19 cellular contexts compared by ENCODE assay signal in the genomic region with DNA sequence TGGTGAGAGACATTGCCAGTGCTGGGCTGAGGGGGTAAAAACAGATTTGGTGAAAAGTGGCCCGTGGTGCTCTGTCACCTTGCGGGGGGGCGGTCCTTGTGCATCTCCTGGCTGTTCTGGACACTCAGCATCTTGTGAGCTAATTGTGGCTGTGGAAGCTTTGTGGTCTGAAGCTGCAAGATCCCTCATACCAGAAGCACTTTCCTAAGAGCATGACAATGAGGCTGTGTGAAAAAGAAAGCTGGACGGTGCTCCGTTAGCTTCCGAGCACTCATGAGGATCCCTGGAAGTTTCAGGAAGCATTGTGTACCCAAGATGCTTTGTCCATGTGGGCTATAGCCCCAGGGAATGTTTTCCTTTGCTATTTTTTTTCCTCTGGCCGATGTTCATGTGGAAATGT.
DNase-seq lines count a peak whose midpoint lies in the region; ATAC-seq and TF ChIP-seq lines count a peak whose summit lies in the region.
"Had no signal": no experiment of that assay in that cellular context is flagged by ENCODE, and none has a peak within 500 bp of the region (broad histone marks: within the 10 kb centered on the region; RNA-seq: fewer than 3 reads in every experiment).

No MANE protein-coding gene starts in this region.

- H3K4me3 ChIP-seq in dorsolateral prefrontal cortex = no peak overlapping the region
- no peak overlapping the region for H3K4me3 ChIP-seq in GM23338
- no peak overlapping the region for H3K4me3 ChIP-seq in mammary epithelial cell (replicated peaks in 1 of 3; ENCODE audit: insufficient read depth in 1 of 3, low read depth in 2 of 3, low read length in 3 of 3)
- H3K4me3 ChIP-seq: MG63 had no signal

- no peak for ATAC-seq in activated naive CD4-positive, alpha-beta T cell treated with anti-CD3 and anti-CD28 coated beads, Interleukin-2, amount 50 U/mL, for 72 hours
- no peak for ATAC-seq in stimulated activated naive CD8-positive, alpha-beta T cell treated with anti-CD3 and anti-CD28 coated beads, Interleukin-15, amount 100 ng/mL, for 72 hours
- no peak for ATAC-seq in GM23338

- H3K36me3 ChIP-seq in GM23338 (ENCODE audit: insufficient read depth) (peaks cover 5% of the 10 kb centered on the region; the same call in 1 of the 2 replicates), mammary epithelial cell (ENCODE audit: insufficient read depth, low read length) (no peaks in the 10 kb centered on the region)
- H3K36me3 ChIP-seq: MG63 had no signal

- H3K27me3 ChIP-seq in dorsolateral prefrontal cortex (no peaks in the 10 kb centered on the region), GM23338 (ENCODE audit: insufficient read depth) (no peaks in the 10 kb centered on the region), mammary epithelial cell (ENCODE audit: insufficient read depth, low read length) (no peaks in the 10 kb centered on the region)
- H3K27me3 ChIP-seq: MG63 had no signal

- intact Hi-C loops in activated T-helper 2 cell treated with anti-CD3 and anti-CD28 coated beads, Interferon-gamma antibody, Interleukin-2, Interleukin-4, amounts not matched to agents 10 μg/mL and 5 μg/mL and 100 μg/mL, durations not matched to agents 14 hours and 24 hours and 36 hours (cut with micrococcal nuclease) = loop anchor here (1.0 to 2.0 kb wide), 3 partner anchors 22 to 75 kb away; a partner anchor contains a TSS
- intact Hi-C loops in dorsolateral prefrontal cortex (cut with DNase I) (loop anchor here in 1 of 2 donors (10.0 kb wide), 1 partner anchor 155 kb away; no protein-coding TSS in a partner anchor), mammary epithelial cell (cut with micrococcal nuclease) (no loop called here)

- H3F3A ChIP-seq in GM23338 (replicated peaks; ENCODE audit: low read depth) = no peaks in the 10 kb centered on the region

- dilution Hi-C loops in mammary epithelial cell (cut with HindIII; ENCODE audit: low sequenced_read_pairs) = loop anchor here (5.0 kb wide), 1 partner anchor 72 kb away; a partner anchor contains a TSS

- H3K79me2 ChIP-seq in GM23338 (replicated peaks; ENCODE audit: insufficient read depth) (no peaks in the 10 kb centered on the region; the same call in 1 of the 2 replicates), mammary epithelial cell (ENCODE audit: insufficient read depth, low read length) (no peaks in the 10 kb centered on the region)

- no TSS peak for BruUV-seq in mammary epithelial cell (replicated peaks; lab: Mats Ljungman, UMichigan)

- TF ChIP-seq CTCF in dorsolateral prefrontal cortex (IDR thresholded peaks at IDR 0.05 in 54 of 56, conservative IDR thresholded peaks at IDR 0.05 in 2 of 56; ENCODE audit: low read depth in 1 of 56, partially characterized antibody in 56 of 56) = no peak
- no peak for TF ChIP-seq CTCF in GM23338 (conservative IDR thresholded peaks at IDR 0.05; ENCODE audit: low read depth in 2 of 2)
- no peak for TF ChIP-seq CTCF in mammary epithelial cell (conservative IDR thresholded peaks at IDR 0.05 in 1 of 2, IDR thresholded peaks at IDR 0.05 in 1 of 2; ENCODE audit: extremely low read depth in 1 of 2, insufficient read depth in 1 of 2, low read depth in 1 of 2, low read length in 2 of 2)

- H3K27ac ChIP-seq in dorsolateral prefrontal cortex (peak overlapping the region in 32 of 59 donors; percentile 13 to 91 (median 69)), GM23338 (ENCODE audit: low read depth) (no peak overlapping the region), mammary epithelial cell (ENCODE audit: insufficient read depth, low read depth, low read length) (no peak overlapping the region)
- H3K27ac ChIP-seq: HL-60 had no signal

- CTCF ChIA-PET in mammary epithelial cell (lab: Charles Lee; ENCODE audit: low non-redundant PET) = no interaction called here

- no peak overlapping the region for H3K4me3 Mint-ChIP-seq in activated T-helper 2 cell treated with anti-CD3 and anti-CD28 coated beads, Interferon-gamma antibody, Interleukin-2, Interleukin-4, amounts not matched to agents 10 μg/mL and 5 μg/mL and 100 μg/mL, durations not matched to agents 14 hours and 24 hours and 36 hours (ENCODE audit: low read depth)
- peak overlapping the region; percentile 27 to 69 for H3K4me3 Mint-ChIP-seq in stimulated activated naive CD8-positive, alpha-beta T cell treated with anti-CD3 and anti-CD28 coated beads, Interleukin-15, amount 100 ng/mL, for 72 hours
- H3K4me3 Mint-ChIP-seq in GM23338 = no peak overlapping the region
- H3K4me3 Mint-ChIP-seq: IgD-negative memory B cell had no signal

- peaks cover 40% of the 10 kb centered on the region for H3K4me1 Mint-ChIP-seq in activated T-helper 2 cell treated with anti-CD3 and anti-CD28 coated beads, Interferon-gamma antibody, Interleukin-2, Interleukin-4, amounts not matched to agents 10 μg/mL and 5 μg/mL and 100 μg/mL, durations not matched to agents 14 hours and 24 hours and 36 hours (ENCODE audit: low read depth)
- H3K4me1 Mint-ChIP-seq in stimulated activated naive CD8-positive, alpha-beta T cell treated with anti-CD3 and anti-CD28 coated beads, Interleukin-15, amount 100 ng/mL, for 72 hours = peaks cover 47% of the 10 kb centered on the region
- no peaks in the 10 kb centered on the region for H3K4me1 Mint-ChIP-seq in GM23338

- no peak overlapping the region for H3K9ac ChIP-seq in mammary epithelial cell (ENCODE audit: insufficient read depth, low read length)

- H2AFZ ChIP-seq in GM23338 (no peak overlapping the region), mammary epithelial cell (ENCODE audit: low read depth, low read length) (no peak overlapping the region)

- H3K27ac Mint-ChIP-seq in activated naive CD4-positive, alpha-beta T cell treated with anti-CD3 and anti-CD28 coated beads, Interleukin-2, amount 50 U/mL, for 72 hours = peak overlapping the region; percentile 48 to 77
- H3K27ac Mint-ChIP-seq in activated T-helper 2 cell treated with anti-CD3 and anti-CD28 coated beads, Interferon-gamma antibody, Interleukin-2, Interleukin-4, amounts not matched to agents 10 μg/mL and 5 μg/mL and 100 μg/mL, durations not matched to agents 14 hours and 24 hours and 36 hours = peak overlapping the region; percentile 97
- H3K27ac Mint-ChIP-seq in stimulated activated naive CD8-positive, alpha-beta T cell treated with anti-CD3 and anti-CD28 coated beads, Interleukin-15, amount 100 ng/mL, for 72 hours = peak overlapping the region; percentile 77 to 88
- H3K27ac Mint-ChIP-seq in GM23338 = no peak overlapping the region

- no peaks in the 10 kb centered on the region for H3K9me2 ChIP-seq in GM23338 (ENCODE audit: insufficient read depth)

- DNase-seq in activated naive CD4-positive, alpha-beta T cell treated with anti-CD3 and anti-CD28 coated beads, Interleukin-2, amount 50 U/mL, for 72 hours (ENCODE audit: low spot score in 2 of 2) = no peak
- no peak for DNase-seq in activated naive CD4-positive, alpha-beta T cell treated with Interleukin-2 at 50 U/mL for 16 hours
- no peak for DNase-seq in activated T-helper 2 cell treated with anti-CD3 and anti-CD28 coated beads, Interferon-gamma antibody, Interleukin-2, Interleukin-4, amounts not matched to agents 10 μg/mL and 5 μg/mL and 100 μg/mL, durations not matched to agents 14 hours and 24 hours and 36 hours (ENCODE audit: low spot score)
- DNase-seq in dorsolateral prefrontal cortex = no peak
- no peak for DNase-seq in stimulated activated naive CD8-positive, alpha-beta T cell treated with anti-CD3 and anti-CD28 coated beads, Interleukin-15, amount 100 ng/mL, for 72 hours
- DNase-seq in COR-L47 (lab: John Stamatoyannopoulos, UW) = no peak
- no peak for DNase-seq in GM23338 (ENCODE audit: low spot score)
- no peak for DNase-seq in mammary epithelial cell
- DNase-seq: C1 segment of cervical spinal cord, DND-41, Kasumi-1, MG63, NCI-H1048, NCI-H1436 treated with DMSO at 0.1 percent for 48 hours, NCI-H2029, NCI-H2171, NCI-H526 had no signal

- H3K36me3 Mint-ChIP-seq in activated naive CD4-positive, alpha-beta T cell treated with anti-CD3 and anti-CD28 coated beads, Interleukin-2, amount 50 U/mL, for 72 hours = peaks cover 10 to 38% of the 10 kb centered on the region in 2 donors
- peaks cover 66% of the 10 kb centered on the region for H3K36me3 Mint-ChIP-seq in activated T-helper 2 cell treated with anti-CD3 and anti-CD28 coated beads, Interferon-gamma antibody, Interleukin-2, Interleukin-4, amounts not matched to agents 10 μg/mL and 5 μg/mL and 100 μg/mL, durations not matched to agents 14 hours and 24 hours and 36 hours (ENCODE audit: low read depth)
- H3K36me3 Mint-ChIP-seq in GM23338 (ENCODE audit: low read depth) = peaks cover 41% of the 10 kb centered on the region

- H3K9me3 Mint-ChIP-seq in activated naive CD4-positive, alpha-beta T cell treated with anti-CD3 and anti-CD28 coated beads, Interleukin-2, amount 50 U/mL, for 72 hours = peaks cover 4 to 14% of the 10 kb centered on the region in 2 donors
- H3K9me3 Mint-ChIP-seq in activated T-helper 2 cell treated with anti-CD3 and anti-CD28 coated beads, Interferon-gamma antibody, Interleukin-2, Interleukin-4, amounts not matched to agents 10 μg/mL and 5 μg/mL and 100 μg/mL, durations not matched to agents 14 hours and 24 hours and 36 hours = peaks cover 21% of the 10 kb centered on the region
- H3K9me3 Mint-ChIP-seq in stimulated activated naive CD8-positive, alpha-beta T cell treated with anti-CD3 and anti-CD28 coated beads, Interleukin-15, amount 100 ng/mL, for 72 hours = peaks cover 18% of the 10 kb centered on the region in 2 donors
- no peaks in the 10 kb centered on the region; the same call in 2 of the 3 replicates for H3K9me3 Mint-ChIP-seq in GM23338

- in situ Hi-C loops in mammary epithelial cell (cut with MboI; ENCODE audit: low sequenced_read_pairs in 2 of 2) = no loop called here

- H4K20me1 ChIP-seq in GM23338 (replicated peaks; ENCODE audit: insufficient read depth) (no peaks in the 10 kb centered on the region), mammary epithelial cell (ENCODE audit: insufficient read depth, low read length) (no peaks in the 10 kb centered on the region)

- no peaks in the 10 kb centered on the region for H3K27me3 Mint-ChIP-seq in activated T-helper 2 cell treated with anti-CD3 and anti-CD28 coated beads, Interferon-gamma antibody, Interleukin-2, Interleukin-4, amounts not matched to agents 10 μg/mL and 5 μg/mL and 100 μg/mL, durations not matched to agents 14 hours and 24 hours and 36 hours (ENCODE audit: low read depth)
- H3K27me3 Mint-ChIP-seq in stimulated activated naive CD8-positive, alpha-beta T cell treated with anti-CD3 and anti-CD28 coated beads, Interleukin-15, amount 100 ng/mL, for 72 hours = no peaks in the 10 kb centered on the region
- peaks cover 6% of the 10 kb centered on the region for H3K27me3 Mint-ChIP-seq in GM23338 (ENCODE audit: insufficient read depth, low read depth, poor library complexity)

- 90% methylated on average over 7 of the region's 7 CpGs for WGBS in mammary epithelial cell (ENCODE audit: low coverage, missing lambda C conversion rate)

- no peaks in the 10 kb centered on the region for H3K4me1 ChIP-seq in GM23338 (ENCODE audit: insufficient read depth)
- no peaks in the 10 kb centered on the region for H3K4me1 ChIP-seq in mammary epithelial cell (ENCODE audit: insufficient read depth, low read length)

- no peak overlapping the region for H3K4me2 ChIP-seq in GM23338
- no peak overlapping the region for H3K4me2 ChIP-seq in mammary epithelial cell (ENCODE audit: insufficient read depth, low read depth, low read length)

- H3K9me3 ChIP-seq in mammary epithelial cell (replicated peaks; ENCODE audit: insufficient read depth, low read length) = no peaks in the 10 kb centered on the region
- H3K9me3 ChIP-seq: MG63 had no signal

TF ChIP-seq in GM23338, 12 proteins besides CTCF, POLR2A, EP300 and RAD21 (continues in another document):
- no peak for TF ChIP-seq JUNB (IDR thresholded peaks at IDR 0.05; ENCODE audit: unreplicated experiment)

Comparison
In these comparisons a context has a peak if more than half of its experiments do, and no peak if none do; other contexts are left out.
1. H3K4me3 Mint-ChIP-seq: peak in stimulated activated naive CD8-positive, alpha-beta T cell treated with anti-CD3 and anti-CD28 coated beads, Interleukin-15, amount 100 ng/mL, for 72 hours (2 of 2); none in activated T-helper 2 cell treated with anti-CD3 and anti-CD28 coated beads, Interferon-gamma antibody, Interleukin-2, Interleukin-4, amounts not matched to agents 10 μg/mL and 5 μg/mL and 100 μg/mL, durations not matched to agents 14 hours and 24 hours and 36 hours (single experiment) and GM23338 (single experiment).
2. H3K27ac ChIP-seq: peak in dorsolateral prefrontal cortex (32 of 59); none in GM23338 (single experiment) and mammary epithelial cell (single experiment).